In the genomic region with DNA sequence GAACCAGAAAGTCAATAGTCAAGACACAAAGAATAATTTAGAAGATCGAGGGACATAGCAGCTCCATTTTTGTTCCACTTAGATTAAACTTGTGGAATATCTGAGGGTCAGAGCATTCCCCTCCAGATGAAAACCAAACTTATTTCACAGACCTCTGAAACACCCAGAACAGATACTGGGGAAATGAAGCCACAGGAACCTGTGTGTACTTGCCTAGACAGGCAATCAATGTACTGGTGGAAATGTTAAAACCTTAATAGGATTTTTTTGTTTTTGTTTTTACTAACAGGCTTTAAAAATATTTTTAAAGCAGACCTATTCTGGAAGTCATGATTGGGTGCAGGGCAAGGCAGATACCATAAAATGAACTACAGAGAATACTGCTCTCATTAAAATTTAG, we compare ENCODE assay signal across 15 cellular contexts.
"Had no signal": no experiment of that assay in that cellular context is flagged by ENCODE, and none has a peak within 500 bp of the region (broad histone marks: within the 10 kb centered on the region; RNA-seq: fewer than 3 reads in every experiment).

No MANE protein-coding gene starts in this region.

- H3K36me3 ChIP-seq: esophagus muscularis mucosa, spleen, tibial nerve had no signal

- H3K27ac ChIP-seq: coronary artery, esophagus muscularis mucosa, spleen, testis, tibial nerve had no signal

- H3K9me3 ChIP-seq: testis had no signal

- H3K27me3 ChIP-seq: esophagus muscularis mucosa, spleen, testis, tibial nerve had no signal

- H3K4me1 ChIP-seq: testis had no signal

- ATAC-seq: naive thymus-derived CD8-positive, alpha-beta T cell; sciatic nerve; stimulated activated memory B cell treated with anti-CD40 and anti-IgM and Interleukin-4, amounts not matched to agents 10 μg/mL and 1 μg/mL and 100 μg/mL, for 72 hours had no signal

- DNase-seq: effector CD4-positive, alpha-beta T cell; endodermal cell; hippocampal formation; naive thymus-derived CD8-positive, alpha-beta T cell; posterior cingulate gyrus; spleen; stimulated activated CD4-positive, alpha-beta T cell treated with anti-CD3 and anti-CD28 coated beads, Interleukin-15, amount 100 ng/mL, for 24 hours; stimulated activated CD4-positive, alpha-beta T cell treated with anti-CD3 and anti-CD28 coated beads, Interleukin-1b, Interleukin-23, amount 100 ng/mL, for 48 hours; stimulated activated CD4-positive, alpha-beta T cell treated with anti-CD3 and anti-CD28 coated beads, Interleukin-4, amount 100 ng/mL, for 24 hours; testis had no signal

- H3K4me3 ChIP-seq: coronary artery, esophagus muscularis mucosa, spleen, testis, tibial nerve had no signal
